Comparison of ENCODE assay signal across 19 cellular contexts in the genomic region with DNA sequence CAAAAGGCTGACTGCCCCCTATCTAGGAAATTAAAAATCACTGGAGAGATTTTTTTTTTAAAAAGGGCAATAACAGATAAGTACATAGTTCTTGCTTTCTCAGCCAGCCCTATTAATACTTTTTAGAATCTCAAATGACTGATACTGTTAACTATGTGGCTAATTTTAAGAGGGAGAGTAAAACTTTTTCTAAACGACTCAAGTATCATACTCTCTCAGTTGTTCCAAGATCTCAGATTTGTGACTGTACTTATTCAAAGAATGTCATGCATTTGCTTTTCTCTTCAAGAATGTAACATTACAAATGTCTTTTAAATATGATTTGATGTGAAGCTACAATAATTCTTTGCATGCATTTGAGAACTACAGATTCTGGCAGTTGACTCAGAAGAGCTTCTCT. TPM values are rescaled to one million over a fixed set of nuclear protein-coding genes. Genes with fewer than 3 reads are reported as not detected.
DNase-seq lines count a peak whose midpoint lies in the region; ATAC-seq, FAIRE-seq and TF ChIP-seq lines count a peak whose summit lies in the region.
"Had no signal": no experiment of that assay in that cellular context is flagged by ENCODE, and none has a peak within 500 bp of the region (broad histone marks: within the 10 kb centered on the region; RNA-seq: fewer than 3 reads in every experiment).

No MANE protein-coding gene starts in this region.

- H3K4me3 Mint-ChIP-seq in astrocyte (ENCODE audit: unreplicated experiment) (no peak overlapping the region), GM23338 (no peak overlapping the region)
- H3K4me3 Mint-ChIP-seq: CD8-positive, alpha-beta T cell; H9; IgD-negative memory B cell had no signal

- no peaks in the 10 kb centered on the region for H3F3A ChIP-seq in smooth muscle cell (ENCODE audit: low read depth)
- H3F3A ChIP-seq in GM23338 (replicated peaks; ENCODE audit: low read depth): no peaks in the 10 kb centered on the region

- no peak overlapping the region for H2AFZ ChIP-seq in astrocyte (ENCODE audit: low read depth, low read length)
- no peak overlapping the region for H2AFZ ChIP-seq in smooth muscle cell (ENCODE audit: low read depth)
- no peak overlapping the region for H2AFZ ChIP-seq in GM23338

- H3K79me2 ChIP-seq in astrocyte (ENCODE audit: insufficient read depth, low read length): no peaks in the 10 kb centered on the region
- H3K79me2 ChIP-seq in smooth muscle cell (ENCODE audit: low read depth): no peaks in the 10 kb centered on the region
- no peaks in the 10 kb centered on the region for H3K79me2 ChIP-seq in GM23338 (replicated peaks; ENCODE audit: insufficient read depth)

- TF ChIP-seq CTCF in astrocyte (IDR thresholded peaks at IDR 0.05; ENCODE audit: insufficient read depth, low read depth, low read length): no peak
- peak; percentile 12 for TF ChIP-seq CTCF in kidney epithelial cell (IDR thresholded peaks at IDR 0.05; ENCODE audit: insufficient read depth, low read length, poor library complexity, severe bottlenecking)
- no peak for TF ChIP-seq CTCF in smooth muscle cell (IDR thresholded peaks at IDR 0.05; ENCODE audit: borderline replicate concordance, insufficient read depth, poor library complexity, severe bottlenecking)
- TF ChIP-seq CTCF in GM23338 (conservative IDR thresholded peaks at IDR 0.05; ENCODE audit: low read depth in 2 of 2): no peak

- no peaks in the 10 kb centered on the region for H3K9me3 ChIP-seq in astrocyte (ENCODE audit: insufficient read depth, low read depth, low read length)
- no peaks in the 10 kb centered on the region for H3K9me3 ChIP-seq in smooth muscle cell (replicated peaks; ENCODE audit: low read depth)
- H3K9me3 ChIP-seq: BE2C had no signal

- 29% methylated on average over 1 of the region's 1 CpG for WGBS in smooth muscle cell (ENCODE audit: low lambda C conversion rate)

- H3K27me3 ChIP-seq in astrocyte (ENCODE audit: insufficient read depth, low read length): no peaks in the 10 kb centered on the region
- no peaks in the 10 kb centered on the region for H3K27me3 ChIP-seq in kidney epithelial cell (ENCODE audit: control insufficient read depth, insufficient read depth, low read length)
- no peaks in the 10 kb centered on the region for H3K27me3 ChIP-seq in smooth muscle cell (ENCODE audit: low read depth)
- no peaks in the 10 kb centered on the region for H3K27me3 ChIP-seq in GM23338 (ENCODE audit: insufficient read depth)
- H3K27me3 ChIP-seq: BE2C had no signal

- H3K4me3 ChIP-seq in astrocyte (ENCODE audit: insufficient read depth, low read depth, low read length) (no peak overlapping the region), kidney epithelial cell (ENCODE audit: low read depth, low read length) (no peak overlapping the region), smooth muscle cell (no peak overlapping the region), GM23338 (no peak overlapping the region)
- H3K4me3 ChIP-seq: SK-N-MC had no signal

- peak; percentile 47 for FAIRE-seq in astrocyte (lab: Jason Lieb, UNC)
- FAIRE-seq: D721Med had no signal

- H3K36me3 Mint-ChIP-seq in astrocyte (ENCODE audit: low read depth, unreplicated experiment) (no peaks in the 10 kb centered on the region), GM23338 (ENCODE audit: low read depth) (no peaks in the 10 kb centered on the region)
- H3K36me3 Mint-ChIP-seq: CD8-positive, alpha-beta T cell; IgD-negative memory B cell had no signal

- peak; percentile 72 for DNase-seq in EH (ENCODE audit: low read depth)
- peak; percentile 32 for DNase-seq in astrocyte (ENCODE audit: low read depth)
- DNase-seq in kidney epithelial cell (ENCODE audit: low read depth): no peak
- DNase-seq in smooth muscle cell (lab: John Stamatoyannopoulos, UW; ENCODE audit: unreplicated experiment): no peak
- DNase-seq in GM23338 (ENCODE audit: low spot score): no peak
- DNase-seq in NCI-H69 (lab: John Stamatoyannopoulos, UW): no peak
- DNase-seq in DMS153 (lab: John Stamatoyannopoulos, UW): no peak
- DNase-seq: BE2C; CD8-positive, alpha-beta T cell; DND-41; H9; NCI-H1436 treated with DMSO at 0.1 percent for 48 hours; NCI-H2081 treated with DMSO at 0.1 percent for 48 hours; NCI-H345; NCI-H748 treated with DMSO at 0.1 percent for 48 hours had no signal

- no peaks in the 10 kb centered on the region for H4K20me1 ChIP-seq in astrocyte (ENCODE audit: insufficient read depth, low read length)
- H4K20me1 ChIP-seq in smooth muscle cell (ENCODE audit: low read depth): no peaks in the 10 kb centered on the region
- no peaks in the 10 kb centered on the region for H4K20me1 ChIP-seq in GM23338 (replicated peaks; ENCODE audit: insufficient read depth)

- H3K9me3 Mint-ChIP-seq in astrocyte (ENCODE audit: unreplicated experiment): no peaks in the 10 kb centered on the region
- peaks cover 3% of the 10 kb centered on the region; the same call in 2 of the 3 replicates for H3K9me3 Mint-ChIP-seq in GM23338
- H3K9me3 Mint-ChIP-seq: CD8-positive, alpha-beta T cell had no signal

- H3K9ac ChIP-seq in astrocyte (ENCODE audit: low read length) (no peak overlapping the region), smooth muscle cell (ENCODE audit: low read depth) (no peak overlapping the region)

- H3K27ac Mint-ChIP-seq in astrocyte (ENCODE audit: unreplicated experiment): no peak overlapping the region
- no peak overlapping the region for H3K27ac Mint-ChIP-seq in GM23338
- H3K27ac Mint-ChIP-seq: CD8-positive, alpha-beta T cell; H9; IgD-negative memory B cell had no signal

- H3K36me3 ChIP-seq in astrocyte (ENCODE audit: insufficient read depth, low read length) (no peaks in the 10 kb centered on the region), kidney epithelial cell (ENCODE audit: control insufficient read depth, insufficient read depth, low read length) (no peaks in the 10 kb centered on the region), smooth muscle cell (ENCODE audit: low read depth) (no peaks in the 10 kb centered on the region), GM23338 (ENCODE audit: insufficient read depth) (no peaks in the 10 kb centered on the region; the same call in 1 of the 2 replicates)
- H3K36me3 ChIP-seq: BE2C had no signal

- H3K9me2 ChIP-seq in GM23338 (ENCODE audit: insufficient read depth): peaks cover 10% of the 10 kb centered on the region

- H3K4me2 ChIP-seq in astrocyte (ENCODE audit: low read length): peak overlapping the region; percentile 22
- H3K4me2 ChIP-seq in smooth muscle cell: peak overlapping the region; percentile 69
- no peak overlapping the region for H3K4me2 ChIP-seq in GM23338

- H3K4me1 Mint-ChIP-seq in astrocyte (ENCODE audit: low read depth, unreplicated experiment): peaks cover 13% of the 10 kb centered on the region
- no peaks in the 10 kb centered on the region for H3K4me1 Mint-ChIP-seq in GM23338
- H3K4me1 Mint-ChIP-seq: H9, IgD-negative memory B cell had no signal

- H3K27ac ChIP-seq in astrocyte (ENCODE audit: low read depth, low read length): no peak overlapping the region
- H3K27ac ChIP-seq in smooth muscle cell (ENCODE audit: low read depth): peak overlapping the region; percentile 61
- no peak overlapping the region for H3K27ac ChIP-seq in GM23338 (ENCODE audit: low read depth)
- H3K27ac ChIP-seq: SK-N-MC had no signal

- no peak for ATAC-seq in GM23338
- ATAC-seq: CD8-positive, alpha-beta T cell; Right ventricle myocardium inferior had no signal

- peaks cover 2% of the 10 kb centered on the region for H3K27me3 Mint-ChIP-seq in astrocyte (ENCODE audit: low read depth, unreplicated experiment)
- H3K27me3 Mint-ChIP-seq in GM23338 (ENCODE audit: insufficient read depth, low read depth, poor library complexity): no peaks in the 10 kb centered on the region

- no peaks in the 10 kb centered on the region for H3K4me1 ChIP-seq in astrocyte (ENCODE audit: insufficient read depth, low read length)
- H3K4me1 ChIP-seq in smooth muscle cell (ENCODE audit: low read depth): peaks cover 6% of the 10 kb centered on the region
- H3K4me1 ChIP-seq in GM23338 (ENCODE audit: insufficient read depth): no peaks in the 10 kb centered on the region

TF ChIP-seq in GM23338, 12 proteins besides CTCF, POLR2A, EP300 and RAD21 (continues in another document):
- TF ChIP-seq JUNB (IDR thresholded peaks at IDR 0.05; ENCODE audit: unreplicated experiment) (no peak), STAT1 (IDR thresholded peaks at IDR 0.05; ENCODE audit: unreplicated experiment) (no peak), EZH2phosphoT487 (IDR thresholded peaks at IDR 0.05; ENCODE audit: unreplicated experiment) (no peak)
- TF ChIP-seq, protein P1, sequence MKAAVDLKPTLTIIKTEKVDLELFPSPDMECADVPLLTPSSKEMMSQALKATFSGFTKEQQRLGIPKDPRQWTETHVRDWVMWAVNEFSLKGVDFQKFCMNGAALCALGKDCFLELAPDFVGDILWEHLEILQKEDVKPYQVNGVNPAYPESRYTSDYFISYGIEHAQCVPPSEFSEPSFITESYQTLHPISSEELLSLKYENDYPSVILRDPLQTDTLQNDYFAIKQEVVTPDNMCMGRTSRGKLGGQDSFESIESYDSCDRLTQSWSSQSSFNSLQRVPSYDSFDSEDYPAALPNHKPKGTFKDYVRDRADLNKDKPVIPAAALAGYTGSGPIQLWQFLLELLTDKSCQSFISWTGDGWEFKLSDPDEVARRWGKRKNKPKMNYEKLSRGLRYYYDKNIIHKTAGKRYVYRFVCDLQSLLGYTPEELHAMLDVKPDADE (IDR thresholded peaks at IDR 0.05): no peak

RNA-seq across cellular contexts. Expression of gene RAB11FIP2, which starts 55.4 kb away (rescaled TPM):
- total RNA-seq in astrocyte: 13.5 and 17.4 TPM in 2 replicates
- total RNA-seq in kidney epithelial cell: 22.7 and 22.8 TPM in 2 replicates
- 24.5 and 41.2 TPM in 2 replicates for total RNA-seq in smooth muscle cell
- 9.0 and 9.1 TPM in 2 replicates for polyA plus RNA-seq in smooth muscle cell
- 13.4 and 17.6 TPM in 2 replicates for total RNA-seq in GM23338 (2014; rRNA removed; shearing (Covaris generic))
- 16.1 and 16.5 TPM in 2 replicates for polyA plus RNA-seq in GM23338 (2016; fragmentation: Nextera tagmentation; extraction: Ambion mirVana)

Comparison
In these comparisons a context has a peak if more than half of its experiments do, and no peak if none do; other contexts are left out.
1. DNase-seq: peak in EH (single experiment) and astrocyte (single experiment); none in kidney epithelial cell (single experiment), smooth muscle cell (single experiment), GM23338 (single experiment), NCI-H69 (single experiment) and DMS153 (single experiment).